In the genomic region with DNA sequence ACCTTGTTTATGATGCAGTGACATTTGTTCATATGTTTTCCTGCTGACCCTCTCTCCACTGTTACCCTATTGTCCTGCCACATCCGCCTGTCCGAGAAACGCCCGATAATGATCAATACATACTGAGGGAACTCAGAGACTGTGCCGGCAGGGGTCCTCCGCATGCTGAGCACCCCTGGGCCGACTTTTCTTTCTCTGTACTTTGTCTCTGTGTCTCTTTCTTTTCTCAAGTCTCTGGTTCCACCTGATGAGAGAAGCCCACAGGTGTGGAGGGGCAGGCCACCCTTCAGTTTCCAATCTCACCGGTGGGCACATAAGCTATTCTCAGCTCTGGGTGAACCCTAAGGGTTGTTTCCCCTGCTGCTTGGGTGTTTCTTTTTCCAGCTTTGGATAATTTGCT, we compare ENCODE assay signal across 19 cellular contexts.
"Had no signal": no experiment of that assay in that cellular context is flagged by ENCODE, and none has a peak within 500 bp of the region (broad histone marks: within the 10 kb centered on the region; RNA-seq: fewer than 3 reads in every experiment).

No MANE protein-coding gene starts in this region.

- DNase-seq: effector memory CD4-positive, alpha-beta T cell; esophagus squamous epithelium; foreskin fibroblast; hippocampal formation; kidney glomerular epithelial cell; mammary epithelial cell; natural killer cell; nucleus accumbens; ovary; right cardiac atrium; small intestine; stimulated activated CD4-positive, alpha-beta T cell treated with anti-CD3 and anti-CD28 coated beads, Interleukin-12 subunit alpha, Interleukin-12 subunit beta, amount 100 ng/mL, for 4 hours; stimulated activated naive CD4-positive, alpha-beta T cell treated with Interleukin-2 at 50 U/mL for 16 hours had no signal

- H3K36me3 ChIP-seq: esophagus squamous epithelium, gastroesophageal sphincter, ovary had no signal

- FAIRE-seq: small intestine, urothelium cell line had no signal

- H3K9me3 ChIP-seq: esophagus squamous epithelium, gastroesophageal sphincter, ovary had no signal

- H3K4me3 Mint-ChIP-seq: mesothelial cell of epicardium, natural killer cell, neural crest cell, type B pancreatic cell had no signal

- H3K4me1 ChIP-seq: gastroesophageal sphincter had no signal

- H3K27ac Mint-ChIP-seq: mesothelial cell of epicardium, natural killer cell, progenitor cell of endocrine pancreas, type B pancreatic cell had no signal

- H3K4me3 ChIP-seq: esophagus squamous epithelium, gastroesophageal sphincter, ovary had no signal

- H3K9me3 Mint-ChIP-seq: natural killer cell, neural crest cell, type B pancreatic cell had no signal

- H3K36me3 Mint-ChIP-seq: mesothelial cell of epicardium, natural killer cell, type B pancreatic cell had no signal

- ATAC-seq: gastroesophageal sphincter, natural killer cell, right cardiac atrium had no signal

- H3K27me3 Mint-ChIP-seq: progenitor cell of endocrine pancreas, type B pancreatic cell had no signal

- H3K27ac ChIP-seq: esophagus squamous epithelium, gastroesophageal sphincter, ovary had no signal

- H3K27me3 ChIP-seq: esophagus squamous epithelium, gastroesophageal sphincter, ovary had no signal

- H3K4me1 Mint-ChIP-seq: neural crest cell had no signal
